ENCODE assay signal across 15 cellular contexts in the genomic region with DNA sequence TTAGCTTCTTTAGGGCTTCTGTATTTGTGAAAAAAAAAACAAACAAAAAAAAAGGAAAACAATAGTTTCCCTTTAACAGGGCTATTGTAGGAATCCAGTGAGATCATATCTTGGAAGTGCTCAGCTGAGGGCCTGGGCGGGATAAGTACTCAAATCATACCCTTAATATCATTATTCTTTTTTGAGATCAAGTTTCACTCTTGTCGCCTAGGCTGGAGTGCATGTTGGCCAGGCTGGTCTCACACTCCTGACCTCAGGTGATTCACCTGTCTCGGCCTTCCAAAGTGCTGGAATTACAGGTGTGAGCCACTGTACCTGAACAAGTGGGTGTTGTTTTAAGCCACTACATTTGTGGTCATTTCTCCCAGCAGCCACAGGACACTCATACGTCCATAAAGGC.
"Had no signal": no experiment of that assay in that cellular context is flagged by ENCODE, and none has a peak within 500 bp of the region (broad histone marks: within the 10 kb centered on the region; RNA-seq: fewer than 3 reads in every experiment).

No MANE protein-coding gene starts in this region.

- H3K4me3 ChIP-seq: esophagus muscularis mucosa, gastroesophageal sphincter, hepatocyte, lung, smooth muscle cell had no signal

- ATAC-seq: gastroesophageal sphincter; naive thymus-derived CD4-positive, alpha-beta T cell had no signal

- H2AFZ ChIP-seq: hepatocyte had no signal

- H3K27me3 ChIP-seq: esophagus muscularis mucosa, gastroesophageal sphincter, neutrophil had no signal

- H3K4me2 ChIP-seq: hepatocyte, smooth muscle cell had no signal

- H3K27ac ChIP-seq: epithelial cell of prostate, esophagus muscularis mucosa, gastroesophageal sphincter, hepatocyte, neutrophil had no signal

- DNase-seq: cortex of kidney; effector memory CD4-positive, alpha-beta T cell; glutamatergic neuron; kidney; naive thymus-derived CD4-positive, alpha-beta T cell; stimulated activated CD4-positive, alpha-beta T cell treated with anti-CD3 and anti-CD28 coated beads, Interleukin-2, amount 100 ng/mL, for 48 hours; stimulated activated naive CD4-positive, alpha-beta T cell treated with Interleukin-2 at 50 U/mL for 16 hours; trophoblast cell had no signal

- H3K9me3 ChIP-seq: esophagus muscularis mucosa, gastroesophageal sphincter, neutrophil had no signal

- H3K36me3 ChIP-seq: esophagus muscularis mucosa, gastroesophageal sphincter, neutrophil had no signal
